In the genomic region with DNA sequence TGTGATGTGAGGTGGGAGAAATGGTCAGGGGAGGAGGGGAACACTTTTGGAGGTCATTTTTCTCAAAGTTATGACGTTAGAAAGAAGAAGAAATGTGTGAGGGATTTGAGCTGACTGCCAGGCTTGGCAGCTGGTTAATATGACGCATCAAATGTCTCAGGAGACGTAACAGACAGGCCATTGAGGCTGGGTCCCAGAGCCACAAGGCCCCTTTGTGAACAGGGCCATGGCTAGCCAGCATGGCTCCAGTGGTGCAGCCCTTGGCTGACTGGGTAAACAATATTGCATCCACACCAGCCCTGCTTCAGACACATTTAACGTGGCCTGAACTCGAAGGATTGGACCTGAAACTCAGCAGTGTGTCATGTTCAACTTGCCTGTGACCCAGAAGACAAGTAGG, we compare ENCODE assay signal across 25 cellular contexts. TPM values are rescaled to one million over a fixed set of nuclear protein-coding genes. Genes with fewer than 3 reads are reported as not detected.
DNase-seq lines count a peak whose midpoint lies in the region; ATAC-seq and TF ChIP-seq lines count a peak whose summit lies in the region.
"Had no signal": no experiment of that assay in that cellular context is flagged by ENCODE, and none has a peak within 500 bp of the region (broad histone marks: within the 10 kb centered on the region; RNA-seq: fewer than 3 reads in every experiment).

No MANE protein-coding gene starts in this region.

- DNase-seq in Ammon's horn (ENCODE audit: low spot score) (peak; percentile 45), dorsolateral prefrontal cortex (peak in 6 of 10 donors; percentile 23 to 67 (median 49)), right cardiac atrium (peak; percentile 70 to 77 (median 74)), sigmoid colon (no peak), COR-L47 (lab: John Stamatoyannopoulos, UW) (no peak), inferior parietal cortex (ENCODE audit: extremely low spot score) (no peak)
- DNase-seq: activated gamma-delta T cell treated with Interleukin-2 at 50 U/mL for 16 hours; activated naive CD8-positive, alpha-beta T cell treated with anti-CD3 and anti-CD28 coated beads, Interleukin-2, amount 50 U/mL, for 24 hours; activated T-cell treated with anti-CD3 and anti-CD28 coated beads, Interleukin-2, amount 50 U/mL, for 1 hour; AML-193; CD8-positive, alpha-beta T cell; effector CD4-positive, alpha-beta T cell; H7; Karpas-422; lower lobe of right lung; mucosa of descending colon; MV-4-11; NCI-H2171 treated with DMSO at 0.1 percent for 48 hours; NCI-H524; stimulated activated CD4-positive, alpha-beta T cell treated with anti-CD3 and anti-CD28 coated beads, Interleukin-4, amount 100 ng/mL, for 4 hours; stimulated activated naive CD8-positive, alpha-beta T cell treated with anti-CD3 and anti-CD28 coated beads, Interleukin-15, Interleukin-2, amounts not matched to agents 100 U/mL and 50 U/mL, for 24 hours had no signal

- H3K27ac ChIP-seq in dorsolateral prefrontal cortex (peak overlapping the region in 2 of 59 donors; percentile 25 to 34), right cardiac atrium (ENCODE audit: low read length) (peak overlapping the region; percentile 60), sigmoid colon (peak overlapping the region; percentile 33 to 80 (median 76))
- H3K27ac ChIP-seq: lower lobe of right lung, prostate gland, SJSA1 had no signal

- TF ChIP-seq CTCF in dorsolateral prefrontal cortex (IDR thresholded peaks at IDR 0.05 in 54 of 56, conservative IDR thresholded peaks at IDR 0.05 in 2 of 56; ENCODE audit: low read depth in 1 of 56, partially characterized antibody in 56 of 56): no peak
- no peak for TF ChIP-seq CTCF in sigmoid colon (IDR thresholded peaks at IDR 0.05)

- ATAC-seq in right cardiac atrium (peak; percentile 55 to 80), GM18517 (IDR thresholded peaks at IDR 0.05; ENCODE audit: unreplicated experiment) (no peak), GM18909 (IDR thresholded peaks at IDR 0.05; ENCODE audit: poor library complexity, unreplicated experiment) (no peak)
- ATAC-seq: activated naive CD8-positive, alpha-beta T cell treated with anti-CD3 and anti-CD28 coated beads, Interleukin-2, amount 50 U/mL, for 24 hours; CD8-positive, alpha-beta T cell; lower lobe of right lung; mucosa of descending colon; stimulated activated naive CD8-positive, alpha-beta T cell treated with anti-CD3 and anti-CD28 coated beads, Interleukin-15, Interleukin-2, amounts not matched to agents 100 U/mL and 50 U/mL, for 24 hours had no signal

- TF ChIP-seq EP300 in sigmoid colon (IDR thresholded peaks at IDR 0.05): no peak

- H3K9me3 ChIP-seq in right cardiac atrium (ENCODE audit: control insufficient read depth, low read length) (no peaks in the 10 kb centered on the region), sigmoid colon (no peaks in the 10 kb centered on the region)
- H3K9me3 ChIP-seq: lower lobe of right lung, mucosa of descending colon, prostate gland, SJSA1 had no signal

- no peak overlapping the region for H3K4me3 ChIP-seq in dorsolateral prefrontal cortex
- H3K4me3 ChIP-seq in right cardiac atrium (ENCODE audit: low read length): no peak overlapping the region
- no peak overlapping the region for H3K4me3 ChIP-seq in sigmoid colon
- H3K4me3 ChIP-seq: lower lobe of right lung, mucosa of descending colon, prostate gland, SJSA1 had no signal

- intact Hi-C loops in dorsolateral prefrontal cortex (cut with DNase I) (no loop called here), right cardiac atrium (cut with DNase I) (no loop called here), sigmoid colon (cut with DNase I) (no loop called here)

- H3K4me1 ChIP-seq in right cardiac atrium (ENCODE audit: control insufficient read depth, insufficient read depth, low read length) (peaks cover 25% of the 10 kb centered on the region), sigmoid colon (peaks cover 0 to 100% (median 83%) of the 10 kb centered on the region in 4 donors)
- H3K4me1 ChIP-seq: SJSA1 had no signal

- 63% methylated on average over 5 of the region's 5 CpGs for WGBS in right cardiac atrium
- 86 to 91% methylated on average over 5 of the region's 5 CpGs for WGBS in sigmoid colon, 2 donors

- H3K36me3 ChIP-seq in sigmoid colon: peaks cover 0 to 32% (median 9%) of the 10 kb centered on the region in 4 donors
- H3K36me3 ChIP-seq: prostate gland, SJSA1 had no signal

- no peak for TF ChIP-seq POLR2A in sigmoid colon (IDR thresholded peaks at IDR 0.05)

- H3K27me3 ChIP-seq in dorsolateral prefrontal cortex (no peaks in the 10 kb centered on the region), right cardiac atrium (ENCODE audit: control insufficient read depth, insufficient read depth) (no peaks in the 10 kb centered on the region), sigmoid colon (no peaks in the 10 kb centered on the region)
- H3K27me3 ChIP-seq: SJSA1 had no signal

RNA-seq across cellular contexts. Expression of a gene that starts 34.3 kb away (rescaled TPM):
- 10 to 100 TPM; 13.5 to 35.0 (median 20.8) TPM for total RNA-seq in dorsolateral prefrontal cortex
- 10 to 100 TPM; 46.6 to 84.1 (median 55.3) TPM for total RNA-seq in right cardiac atrium
- polyA plus RNA-seq in right cardiac atrium: 15.2 TPM
- total RNA-seq in sigmoid colon: 100 to 1,000 TPM in 3 of 4 donors, 10 to 100 TPM in 1; 96.3 to 161 (median 115) TPM
- 1 to 10 TPM in 2 of 3 donors, under 1 TPM in 1; 0.69 to 7.9 (median 1.8) TPM for polyA plus RNA-seq in sigmoid colon

Comparison
In these comparisons a context has a peak if more than half of its experiments do, and no peak if none do; other contexts are left out.
1. DNase-seq: peak in Ammon's horn (single experiment), dorsolateral prefrontal cortex (6 of 10) and right cardiac atrium (3 of 3); none in sigmoid colon (single experiment), COR-L47 (single experiment) and inferior parietal cortex (single experiment).
2. ATAC-seq: peak in right cardiac atrium (2 of 2); none in GM18517 (single experiment) and GM18909 (single experiment).